Comparison of ENCODE assay signal across 8 cellular contexts in the genomic region with DNA sequence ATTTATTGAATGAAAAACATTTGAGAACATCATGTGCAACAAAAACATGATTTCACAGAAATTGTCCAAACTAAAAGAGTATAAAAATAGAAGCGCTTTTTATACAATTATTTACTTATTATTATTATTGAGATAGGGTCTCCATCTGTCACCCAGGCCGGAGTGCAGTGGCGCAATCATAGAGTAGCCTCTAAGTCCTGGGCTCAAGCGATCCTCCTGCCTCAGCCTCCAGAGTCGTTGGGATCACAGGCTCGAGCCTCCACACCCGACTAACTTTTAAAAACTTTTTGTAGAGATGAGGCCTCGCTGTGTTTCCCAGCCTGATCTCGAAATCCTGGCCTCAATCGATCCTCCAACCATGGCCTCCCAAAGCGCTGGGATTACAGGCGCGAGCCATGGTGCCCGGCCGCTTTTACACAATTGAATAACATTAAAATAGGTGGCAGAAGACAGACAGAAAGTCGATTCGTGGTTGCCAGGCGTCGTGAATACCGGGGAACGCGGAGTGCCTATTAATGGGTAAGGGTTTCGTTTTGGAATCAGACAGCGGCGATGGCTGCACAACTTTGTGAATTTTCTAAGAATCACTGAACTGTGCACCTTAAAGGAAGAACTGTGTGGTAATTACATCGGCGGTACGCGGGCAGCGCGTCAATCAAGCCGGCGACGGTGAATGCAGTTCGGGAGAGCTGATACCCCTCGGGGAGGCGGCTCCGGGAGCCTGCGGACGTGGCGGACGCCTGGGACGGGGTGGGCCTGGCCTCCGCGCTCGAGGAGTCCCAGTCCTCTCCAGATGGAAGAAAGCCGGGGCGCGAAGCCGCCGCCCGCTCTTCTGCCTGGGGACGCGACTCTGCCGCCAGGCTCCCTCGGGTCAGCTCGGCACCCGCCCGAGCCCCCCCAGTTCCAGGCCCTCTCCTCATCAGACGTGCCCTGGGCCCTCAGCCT. TPM values are rescaled to one million over a fixed set of nuclear protein-coding genes. Genes with fewer than 3 reads are reported as not detected.
DNase-seq lines count a peak whose midpoint lies in the region; ATAC-seq and TF ChIP-seq lines count a peak whose summit lies in the region.

No MANE protein-coding gene starts in this region.

- H3K79me2 ChIP-seq in OCI-LY1 (ENCODE audit: insufficient read depth, low read length) (peaks cover 16% of the 10 kb centered on the region; the same call in 1 of the 2 replicates), osteoblast (ENCODE audit: insufficient read depth, low read length) (peaks cover 54% of the 10 kb centered on the region)

- no peak overlapping the region for H3K27ac ChIP-seq in OCI-LY1 (ENCODE audit: low read depth, low read length, poor library complexity, severe bottlenecking)
- H3K27ac ChIP-seq in osteoblast (ENCODE audit: low read depth, low read length), result peak overlapping the region; percentile 88

- H3F3A ChIP-seq in OCI-LY1 (ENCODE audit: insufficient read depth, low read length), result no peaks in the 10 kb centered on the region

- peak overlapping the region; percentile 76 for H3K9ac ChIP-seq in OCI-LY1 (ENCODE audit: low read length)

- TF ChIP-seq CTCF in OCI-LY1 (IDR thresholded peaks at IDR 0.05; ENCODE audit: low read length) (no peak), osteoblast (IDR thresholded peaks at IDR 0.05; ENCODE audit: extremely low read depth, low read depth, low read length) (no peak)

- H3K4me3 ChIP-seq in OCI-LY1 (ENCODE audit: low read depth, low read length, poor library complexity, severe bottlenecking), result peak overlapping the region; percentile 73
- peak overlapping the region; percentile 96 for H3K4me3 ChIP-seq in osteoblast (ENCODE audit: insufficient read depth, low read length)

- H3K27me3 ChIP-seq in OCI-LY1 (ENCODE audit: insufficient read depth, low read length), result no peaks in the 10 kb centered on the region
- H3K27me3 ChIP-seq in osteoblast (ENCODE audit: insufficient read depth, low read length), result peaks cover 3% of the 10 kb centered on the region

- H3K4me1 ChIP-seq in OCI-LY1 (ENCODE audit: insufficient read depth, low read length, severe bottlenecking) (peaks cover 35% of the 10 kb centered on the region), osteoblast (ENCODE audit: insufficient read depth, low read length) (peaks cover 14% of the 10 kb centered on the region)

- H3K9me3 ChIP-seq in OCI-LY1 (ENCODE audit: low read length) (no peaks in the 10 kb centered on the region), osteoblast (ENCODE audit: low read depth, low read length) (no peaks in the 10 kb centered on the region)

- H3K4me2 ChIP-seq in OCI-LY1 (ENCODE audit: low read length) (peak overlapping the region; percentile 66), osteoblast (ENCODE audit: insufficient read depth, low read length) (peak overlapping the region; percentile 91)

- DNase-seq in AG20443 (ENCODE audit: low spot score), result peak; percentile 82
- DNase-seq in activated effector memory CD4-positive, alpha-beta T cell treated with Interleukin-2 at 50 U/mL for 16 hours, result peak; percentile 39
- DNase-seq in foreskin melanocyte, result peak; percentile 24
- DNase-seq in osteoblast (ENCODE audit: insufficient read length, low spot score, missing footprints), result peak; percentile 95
- peak; percentile 60 for DNase-seq in ureter (ENCODE audit: low spot score)

- H3K9me2 ChIP-seq in OCI-LY1 (ENCODE audit: low read depth, low read length), result no peaks in the 10 kb centered on the region

- H2AFZ ChIP-seq in OCI-LY1 (ENCODE audit: low read length) (no peak overlapping the region), osteoblast (ENCODE audit: low read length) (peak overlapping the region; percentile 83)

- peak; percentile 18 for ATAC-seq in GM18873 (IDR thresholded peaks at IDR 0.05; ENCODE audit: low FRiP score, unreplicated experiment)
- peak; percentile 36 for ATAC-seq in HG03135 (IDR thresholded peaks at IDR 0.05; ENCODE audit: unreplicated experiment)

- H4K20me1 ChIP-seq in OCI-LY1 (ENCODE audit: insufficient read depth, low read length), result 0 out of 2 replicates have a peak, but pooled peaks cover 2% of the 10 kb centered on the region
- peaks cover 41% of the 10 kb centered on the region for H4K20me1 ChIP-seq in osteoblast (ENCODE audit: insufficient read depth, low read length)

- H3K36me3 ChIP-seq in OCI-LY1 (ENCODE audit: insufficient read depth, low read length), result no peaks in the 10 kb centered on the region
- H3K36me3 ChIP-seq in osteoblast (ENCODE audit: insufficient read depth, low read length), result no peaks in the 10 kb centered on the region

RNA-seq across cellular contexts. Expression of a gene that starts 0.8 kb away (rescaled TPM):
- 57.5 and 64.8 TPM in 2 replicates for total RNA-seq in osteoblast
- 48.6 TPM for total RNA-seq in ureter

RNA-seq across cellular contexts. Expression of a gene that starts 53.4 kb away (rescaled TPM):
- total RNA-seq in osteoblast (73.1 and 104 TPM in 2 replicates), ureter (133 TPM)

Comparison
In these comparisons a context has a peak if more than half of its experiments do, and no peak if none do; other contexts are left out.
1. DNase-seq: peak in every context shown above with its lines; median percentile 95 in osteoblast; 82 in AG20443; 60 in ureter; 39 in activated effector memory CD4-positive, alpha-beta T cell treated with Interleukin-2 at 50 U/mL for 16 hours; 24 in foreskin melanocyte.